In the genomic region with DNA sequence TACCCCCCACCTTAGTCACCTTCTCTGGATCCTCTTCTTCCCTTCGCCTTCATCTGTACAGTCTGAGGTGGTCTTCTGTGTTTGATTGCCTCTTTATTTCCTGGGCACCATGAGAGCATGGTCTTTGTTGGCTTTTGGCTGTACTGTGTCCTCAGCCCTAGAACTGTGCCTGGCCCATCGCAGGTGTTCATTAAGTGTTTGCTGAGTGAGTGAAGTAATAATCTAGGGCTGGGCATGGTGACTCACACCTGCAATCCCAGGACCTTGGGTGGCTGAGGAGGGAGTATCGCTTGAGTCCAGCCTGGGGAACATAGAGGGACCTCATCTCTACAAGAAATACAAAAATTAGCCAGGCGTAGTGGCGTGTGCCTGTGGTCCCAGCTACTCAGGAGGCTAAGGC, we compare ENCODE assay signal across 19 cellular contexts. TPM values are rescaled to one million over a fixed set of nuclear protein-coding genes. Genes with fewer than 3 reads are reported as not detected.
A peak's percentile ranks its signal among the peaks of the same experiment; 100 is the strongest.
DNase-seq lines count a peak whose midpoint lies in the region; ATAC-seq, FAIRE-seq and TF ChIP-seq lines count a peak whose summit lies in the region.
"Had no signal": no experiment of that assay in that cellular context is flagged by ENCODE, and none has a peak within 500 bp of the region (broad histone marks: within the 10 kb centered on the region; RNA-seq: fewer than 3 reads in every experiment).

No MANE protein-coding gene starts in this region.

- DNase-seq in RWPE1 (ENCODE audit: low spot score) = no peak
- peak; percentile 62 for DNase-seq in hepatocyte (ENCODE audit: low spot score)
- no peak for DNase-seq in naive B cell
- no peak for DNase-seq in NCI-H2227 (lab: John Stamatoyannopoulos, UW; ENCODE audit: unreplicated experiment)
- no peak for DNase-seq in NCI-H446 (lab: John Stamatoyannopoulos, UW)
- DNase-seq in HTR-8/SVneo (ENCODE audit: insufficient read length, low spot score) = no peak
- no peak for DNase-seq in activated T-cell treated with anti-CD3 and anti-CD28 coated beads, Interleukin-2, amount 50 U/mL, for 48 hours
- DNase-seq: activated gamma-delta T cell; foreskin melanocyte; islet precursor cell; MM.1S; NCI-H1694; NCI-H226; stimulated activated CD4-positive, alpha-beta T cell treated with anti-CD3 and anti-CD28 coated beads, Interleukin-4, amount 100 ng/mL, for 1 hour; T-helper 2 cell had no signal

- H4K20me1 ChIP-seq in BLaER1 treated with 17β-estradiol and CSF1 and Interleukin-3, amounts not matched to agents 10 nM and 100 nM = no peaks in the 10 kb centered on the region; a peak in 1 of 22 replicates
- H4K20me1 ChIP-seq in hepatocyte (ENCODE audit: insufficient read depth, poor library complexity, severe bottlenecking) = no peaks in the 10 kb centered on the region

- TF ChIP-seq CTCF in RWPE1 (conservative IDR thresholded peaks at IDR 0.05; ENCODE audit: low read depth) = no peak
- no peak for TF ChIP-seq CTCF in hepatocyte (IDR thresholded peaks at IDR 0.05; ENCODE audit: poor library complexity)

- H3K79me2 ChIP-seq in hepatocyte = peaks cover 57% of the 10 kb centered on the region

- peaks cover 0 to 27% (median 8%) of the 10 kb centered on the region in 11 experiments; a peak in 13 of 22 replicates for H3K9me3 ChIP-seq in BLaER1 treated with 17β-estradiol and CSF1 and Interleukin-3, amounts not matched to agents 10 nM and 100 nM (replicated peaks in 1 of 11)
- no peaks in the 10 kb centered on the region for H3K9me3 ChIP-seq in hepatocyte (ENCODE audit: low read depth)

- 91% methylated on average over 5 of the region's 5 CpGs for WGBS in hepatocyte (ENCODE audit: low lambda C conversion rate, missing lambda C conversion rate)

- peaks cover 9 to 13% (median 10%) of the 10 kb centered on the region in 3 donors for H3K4me1 Mint-ChIP-seq in naive B cell

- H3K27ac ChIP-seq in BLaER1 treated with 17β-estradiol and CSF1 and Interleukin-3, amounts not matched to agents 10 nM and 100 nM = peak overlapping the region in 1 of 11 experiments; percentile 39; a peak in 2 of 22 replicates
- H3K27ac ChIP-seq in RWPE1 (peak overlapping the region; percentile 34; the same call in 1 of the 2 replicates), hepatocyte (peak overlapping the region; percentile 94)
- H3K27ac ChIP-seq: epithelial cell of prostate had no signal

- no peak overlapping the region for H3K9ac ChIP-seq in BLaER1 treated with 17β-estradiol and CSF1 and Interleukin-3, amounts not matched to agents 10 nM and 100 nM

- no peaks in the 10 kb centered on the region for H3K27me3 ChIP-seq in BLaER1 treated with 17β-estradiol and CSF1 and Interleukin-3, amounts not matched to agents 10 nM and 100 nM
- no peaks in the 10 kb centered on the region for H3K27me3 ChIP-seq in hepatocyte

- no peaks in the 10 kb centered on the region for H3K9me3 Mint-ChIP-seq in naive B cell
- H3K9me3 Mint-ChIP-seq: stimulated activated naive CD8-positive, alpha-beta T cell treated with anti-CD3 and anti-CD28 coated beads, Interleukin-15, Interleukin-2, amounts not matched to agents 100 ng/mL and 50 ng/mL, for 24 hours had no signal

- no peak for FAIRE-seq in HTR-8/SVneo (lab: Jason Lieb, UNC)

- no peak overlapping the region for H2AFZ ChIP-seq in hepatocyte

- no peak for ATAC-seq in naive B cell (ENCODE audit: low read depth in 2 of 2)

- peaks cover 0 to 70% (median 6%) of the 10 kb centered on the region in 11 experiments; a peak in 13 of 22 replicates for H3K36me3 ChIP-seq in BLaER1 treated with 17β-estradiol and CSF1 and Interleukin-3, amounts not matched to agents 10 nM and 100 nM
- no peaks in the 10 kb centered on the region for H3K36me3 ChIP-seq in hepatocyte (replicated peaks; ENCODE audit: insufficient read depth, low read depth)

- no peaks in the 10 kb centered on the region for H3K9me2 ChIP-seq in hepatocyte (replicated peaks; ENCODE audit: insufficient read depth)

- peak overlapping the region in 6 of 11 experiments; percentile 2 to 48 (median 16); a peak in 7 of 22 replicates for H3K4me2 ChIP-seq in BLaER1 treated with 17β-estradiol and CSF1 and Interleukin-3, amounts not matched to agents 10 nM and 100 nM
- H3K4me2 ChIP-seq in hepatocyte = no peak overlapping the region

- CTCF ChIA-PET in RWPE1 (lab: Yijun Ruan, JAX) = no interaction called here

- peak overlapping the region in 4 of 6 donors; percentile 13 to 80 (median 72) for H3K27ac Mint-ChIP-seq in naive B cell
- H3K27ac Mint-ChIP-seq: stimulated activated naive CD8-positive, alpha-beta T cell treated with anti-CD3 and anti-CD28 coated beads, Interleukin-15, Interleukin-2, amounts not matched to agents 100 ng/mL and 50 ng/mL, for 24 hours had no signal

- no peaks in the 10 kb centered on the region for H3K27me3 Mint-ChIP-seq in naive B cell
- H3K27me3 Mint-ChIP-seq: stimulated activated naive CD8-positive, alpha-beta T cell treated with anti-CD3 and anti-CD28 coated beads, Interleukin-15, Interleukin-2, amounts not matched to agents 100 ng/mL and 50 ng/mL, for 24 hours had no signal

- H3K4me1 ChIP-seq in BLaER1 treated with 17β-estradiol and CSF1 and Interleukin-3, amounts not matched to agents 10 nM and 100 nM = peaks cover 4 to 45% (median 23%) of the 10 kb centered on the region in 10 experiments
- peaks cover 33% of the 10 kb centered on the region for H3K4me1 ChIP-seq in hepatocyte (ENCODE audit: insufficient read depth)

- H3K36me3 Mint-ChIP-seq in naive B cell = peaks cover 6 to 8% of the 10 kb centered on the region in 2 donors

- no peak overlapping the region for H3K4me3 ChIP-seq in BLaER1 treated with 17β-estradiol and CSF1 and Interleukin-3, amounts not matched to agents 10 nM and 100 nM
- H3K4me3 ChIP-seq in hepatocyte = no peak overlapping the region

- POLR2A ChIA-PET in RWPE1 (lab: Yijun Ruan, JAX; ENCODE audit: low non-redundant PET) = no interaction called here

- peak overlapping the region in 1 of 8 donors; percentile 28 for H3K4me3 Mint-ChIP-seq in naive B cell
- H3K4me3 Mint-ChIP-seq: stimulated activated naive CD8-positive, alpha-beta T cell treated with anti-CD3 and anti-CD28 coated beads, Interleukin-15, Interleukin-2, amounts not matched to agents 100 ng/mL and 50 ng/mL, for 24 hours had no signal

RNA-seq across cellular contexts. Expression of gene ALDH2, which starts 13.9 kb away (rescaled TPM):
- total RNA-seq in hepatocyte = 116 and 126 TPM in 2 replicates
- polyA plus RNA-seq in hepatocyte (185 and 203 TPM in 2 replicates), naive B cell (ENCODE audit: low read depth in 6 of 6) (10 to 100 TPM; 11.5 to 16.9 (median 13.2) TPM)
- total RNA-seq: A172 had no signal

Comparison
In these comparisons a context has a peak if more than half of its experiments do, and no peak if none do; other contexts are left out.
1. RNA of gene ALDH2, which starts 13.9 kb away (polyA plus RNA-seq): 185 to 203 TPM in hepatocyte; 11.5 to 16.9 TPM in naive B cell; every median in the first group is over 10 times any median in the second.